In genomic region chr4:139606600-139607301, GRCh38 we compare ENCODE assay signal across 7 cellular contexts. TPM values are rescaled to one million over a fixed set of nuclear protein-coding genes. Genes with fewer than 3 reads are reported as not detected.
DNase-seq lines count a peak whose midpoint lies in the region; ATAC-seq and TF ChIP-seq lines count a peak whose summit lies in the region.

No MANE protein-coding gene starts in this region.

- H3K27me3 ChIP-seq in HCT116 (ENCODE audit: insufficient read depth, low read length): no peaks in the 10 kb centered on the region

- no peaks in the 10 kb centered on the region for H3K9me3 ChIP-seq in HCT116 (ENCODE audit: control insufficient read depth in 1 of 2, insufficient read depth in 1 of 2, low read depth in 1 of 2, low read length in 2 of 2)

- POLR2A ChIA-PET in HCT116 (lab: Charles Lee): no interaction called here

- no peak overlapping the region for H3K9ac ChIP-seq in HCT116 (ENCODE audit: low read length)

- RAD21 ChIA-PET in HCT116 (lab: Charles Lee; ENCODE audit: low non-redundant PET in 1 of 2, low total read pairs in 2 of 2, uncharacterized antibody in 2 of 2, unreplicated experiment in 2 of 2): no interaction called here

- no peak for TF ChIP-seq RAD21 in HCT116 (IDR thresholded peaks at IDR 0.05; ENCODE audit: low read depth)

- no peak overlapping the region for H3K4me3 ChIP-seq in HCT116 (replicated peaks in 1 of 2; ENCODE audit: low read depth in 1 of 2, low read length in 2 of 2)

- peak overlapping the region; percentile 83 for H2AFZ ChIP-seq in HCT116 (ENCODE audit: low read depth, low read length, poor library complexity, severe bottlenecking)

- peaks cover 12 to 28% of the 10 kb centered on the region in 2 experiments; a peak in 3 of 4 replicates for H3K4me1 ChIP-seq in HCT116 (ENCODE audit: control insufficient read depth in 1 of 2, insufficient read depth in 2 of 2, low read length in 2 of 2)

- H3K9me2 ChIP-seq in HCT116 (ENCODE audit: insufficient read depth): no peaks in the 10 kb centered on the region

- peaks cover 17% of the 10 kb centered on the region for H3K4me1 Mint-ChIP-seq in T-helper 2 cell treated with Interferon-gamma antibody and Interleukin-4, amounts not matched to agents 5 μg/mL and 100 μg/mL, for 36 hours (ENCODE audit: low read depth)
- H3K4me1 Mint-ChIP-seq in stimulated activated memory B cell treated with anti-CD40 and anti-IgM and Interleukin-4, amounts not matched to agents 10 μg/mL and 1 μg/mL and 100 μg/mL, for 72 hours: peaks cover 15% of the 10 kb centered on the region

- BruUV-seq in HCT116 (replicated peaks; lab: Mats Ljungman, UMichigan): no TSS peak

- ATAC-seq in HCT116 (peak; percentile 82), omental fat pad (ENCODE audit: low FRiP score) (no peak), HG03045 (IDR thresholded peaks at IDR 0.05; ENCODE audit: unreplicated experiment) (no peak), HG02973 (IDR thresholded peaks at IDR 0.05; ENCODE audit: unreplicated experiment) (no peak)
- no peak for ATAC-seq in stimulated activated memory B cell treated with anti-CD40 and anti-IgM and Interleukin-4, amounts not matched to agents 10 μg/mL and 1 μg/mL and 100 μg/mL, for 72 hours

- H3K4me3 Mint-ChIP-seq in T-helper 2 cell treated with Interferon-gamma antibody and Interleukin-4, amounts not matched to agents 5 μg/mL and 100 μg/mL, for 36 hours: peak overlapping the region; percentile 67
- H3K4me3 Mint-ChIP-seq in stimulated activated memory B cell treated with anti-CD40 and anti-IgM and Interleukin-4, amounts not matched to agents 10 μg/mL and 1 μg/mL and 100 μg/mL, for 72 hours: peak overlapping the region; percentile 65

- H3K27ac ChIP-seq in HCT116 (ENCODE audit: low read depth, low read length): no peak overlapping the region

- intact Hi-C loops in HCT116 (cut with micrococcal nuclease): no loop called here

- peaks cover 2% of the 10 kb centered on the region for H3K36me3 Mint-ChIP-seq in T-helper 2 cell treated with Interferon-gamma antibody and Interleukin-4, amounts not matched to agents 5 μg/mL and 100 μg/mL, for 36 hours (ENCODE audit: low read depth)
- no peaks in the 10 kb centered on the region for H3K36me3 Mint-ChIP-seq in stimulated activated memory B cell treated with anti-CD40 and anti-IgM and Interleukin-4, amounts not matched to agents 10 μg/mL and 1 μg/mL and 100 μg/mL, for 72 hours

- TF ChIP-seq CTCF in HCT116 (IDR thresholded peaks at IDR 0.05 in 2 of 3, conservative IDR thresholded peaks at IDR 0.05 in 1 of 3; ENCODE audit: borderline replicate concordance in 1 of 3, insufficient read depth in 1 of 3, low read depth in 2 of 3, low read length in 2 of 3) (peak in 2 of 3 experiments; percentile 16 to 32; a peak in 3 of 6 replicates), omental fat pad (IDR thresholded peaks at IDR 0.05) (no peak)

- H3K27ac Mint-ChIP-seq in T-helper 2 cell treated with Interferon-gamma antibody and Interleukin-4, amounts not matched to agents 5 μg/mL and 100 μg/mL, for 36 hours: peak overlapping the region; percentile 49
- peak overlapping the region; percentile 53 for H3K27ac Mint-ChIP-seq in stimulated activated memory B cell treated with anti-CD40 and anti-IgM and Interleukin-4, amounts not matched to agents 10 μg/mL and 1 μg/mL and 100 μg/mL, for 72 hours

- CTCF ChIA-PET in HCT116 (lab: Charles Lee): interaction anchor here (0.7 to 2.9 kb wide), 4 partner anchors 45 to 579 kb away, joined by 3 to 13 read pairs (median 4); no protein-coding TSS in a partner anchor

- no peaks in the 10 kb centered on the region for H3K36me3 ChIP-seq in HCT116 (ENCODE audit: control insufficient read depth in 1 of 2, insufficient read depth in 2 of 2, low read length in 2 of 2)

- peak overlapping the region; percentile 44 for H3K4me2 ChIP-seq in HCT116 (ENCODE audit: low read length)

- no peaks in the 10 kb centered on the region for H4K20me1 ChIP-seq in HCT116 (ENCODE audit: insufficient read depth)

- no peak for TF ChIP-seq POLR2A in HCT116 (IDR thresholded peaks at IDR 0.05; ENCODE audit: borderline replicate concordance, extremely low read depth, insufficient read depth, insufficient read length)

- no peaks in the 10 kb centered on the region for H3K79me2 ChIP-seq in HCT116 (ENCODE audit: insufficient read depth, low read length)

- no peak for DNase-seq in HCT116 (ENCODE audit: low read depth, low spot score)
- DNase-seq in T-helper 2 cell treated with Interferon-gamma antibody and Interleukin-4, amounts not matched to agents 5 μg/mL and 100 μg/mL, for 36 hours (ENCODE audit: low spot score): no peak
- DNase-seq in fibroblast of peridontal ligament (ENCODE audit: extremely low read depth): peak; percentile 64
- DNase-seq in omental fat pad (ENCODE audit: low spot score): no peak

- H3K9me3 Mint-ChIP-seq in T-helper 2 cell treated with Interferon-gamma antibody and Interleukin-4, amounts not matched to agents 5 μg/mL and 100 μg/mL, for 36 hours: peaks cover 14% of the 10 kb centered on the region
- no peaks in the 10 kb centered on the region for H3K9me3 Mint-ChIP-seq in stimulated activated memory B cell treated with anti-CD40 and anti-IgM and Interleukin-4, amounts not matched to agents 10 μg/mL and 1 μg/mL and 100 μg/mL, for 72 hours

- H3K27me3 Mint-ChIP-seq in T-helper 2 cell treated with Interferon-gamma antibody and Interleukin-4, amounts not matched to agents 5 μg/mL and 100 μg/mL, for 36 hours (ENCODE audit: low read depth): peaks cover 10% of the 10 kb centered on the region
- peaks cover 51% of the 10 kb centered on the region for H3K27me3 Mint-ChIP-seq in stimulated activated memory B cell treated with anti-CD40 and anti-IgM and Interleukin-4, amounts not matched to agents 10 μg/mL and 1 μg/mL and 100 μg/mL, for 72 hours

TF ChIP-seq in HCT116, 20 proteins besides CTCF, POLR2A, EP300 and RAD21:
- TF ChIP-seq MAX (IDR thresholded peaks at IDR 0.05) (no peak), YY1 (IDR thresholded peaks at IDR 0.05; ENCODE audit: extremely low read depth, insufficient replicate concordance, low read depth, low read length) (no peak), EZH2 (IDR thresholded peaks at IDR 0.05) (no peak), ZBTB33 (IDR thresholded peaks at IDR 0.05; ENCODE audit: extremely low read depth, insufficient replicate concordance, low read length) (no peak), ZFX (IDR thresholded peaks at IDR 0.05) (no peak), ZNF274 (IDR thresholded peaks at IDR 0.05; ENCODE audit: low read depth, low read length) (no peak)

RNA-seq across cellular contexts. Expression of gene SETD7, which starts 50.7 kb away (rescaled TPM):
- total RNA-seq in HCT116 (2021; ENCODE audit: unreplicated experiment): 41.6 TPM
- 18.5 and 20.8 TPM in 2 replicates for polyA plus RNA-seq in HCT116 (2012)
- total RNA-seq in omental fat pad: 10 to 100 TPM; 71.7 to 92.7 (median 82.2) TPM

RNA-seq across cellular contexts. Expression of gene MGST2, which starts 58.9 kb away (rescaled TPM):
- 24.3 TPM for total RNA-seq in HCT116 (2021; ENCODE audit: unreplicated experiment)
- polyA plus RNA-seq in HCT116 (2012): 12.3 and 20.6 TPM in 2 replicates
- 10 to 100 TPM; 24.6 to 83.1 (median 45.4) TPM for total RNA-seq in omental fat pad

Comparison
In these comparisons a context has a peak if more than half of its experiments do, and no peak if none do; other contexts are left out.
1. CTCF ChIP-seq: peak in HCT116 (2 of 3); none in omental fat pad (0 of 3).